ENCODE assay signal across 9 cellular contexts in genomic region chr1:63321788-63322247, GRCh38. TPM values are rescaled to one million over a fixed set of nuclear protein-coding genes. Genes with fewer than 3 reads are reported as not detected.
A peak's percentile ranks its signal among the peaks of the same experiment; 100 is the strongest.
DNase-seq lines count a peak whose midpoint lies in the region; ATAC-seq, FAIRE-seq and TF ChIP-seq lines count a peak whose summit lies in the region.
"Had no signal": no experiment of that assay in that cellular context is flagged by ENCODE, and none has a peak within 500 bp of the region (broad histone marks: within the 10 kb centered on the region; RNA-seq: fewer than 3 reads in every experiment).

No MANE protein-coding gene starts in this region.

- H3K27me3 Mint-ChIP-seq in activated CD4-positive, alpha-beta memory T cell treated with anti-CD3 and anti-CD28 coated beads for 36 hours = peaks cover 70% of the 10 kb centered on the region

- FAIRE-seq in keratinocyte (lab: Jason Lieb, UNC) = no peak

- CTCF ChIA-PET in activated CD4-positive, alpha-beta memory T cell treated with anti-CD3 and anti-CD28 coated beads for 36 hours (lab: Charles Lee) = no interaction called here

- no peak overlapping the region for H3K9ac ChIP-seq in keratinocyte (ENCODE audit: control insufficient read depth, extremely low read depth, insufficient read depth, low read length)

- POLR2A ChIA-PET in activated CD4-positive, alpha-beta memory T cell treated with anti-CD3 and anti-CD28 coated beads for 36 hours (lab: Charles Lee) = no interaction called here

- intact Hi-C loops in cardiac septum (cut with DNase I) = loop anchor here (10.0 kb wide), 1 partner anchor 203 kb away; the partner anchor contains the start of genes EFCAB7 and ITGB3BP
- intact Hi-C loops in activated CD4-positive, alpha-beta memory T cell treated with anti-CD3 and anti-CD28 coated beads for 36 hours (cut with micrococcal nuclease) = loop anchor here (1.0 to 5.0 kb wide), 3 partner anchors 45 to 885 kb away; partner anchors contain the start of genes ALG6, EFCAB7, ITGB3BP and USP1

- peaks cover 37% of the 10 kb centered on the region for H3K4me1 Mint-ChIP-seq in activated CD4-positive, alpha-beta memory T cell treated with anti-CD3 and anti-CD28 coated beads for 36 hours (ENCODE audit: low read depth)

- H3K9me3 Mint-ChIP-seq in activated CD4-positive, alpha-beta memory T cell treated with anti-CD3 and anti-CD28 coated beads for 36 hours = peaks cover 6% of the 10 kb centered on the region

- peaks cover 25% of the 10 kb centered on the region for H3K36me3 Mint-ChIP-seq in activated CD4-positive, alpha-beta memory T cell treated with anti-CD3 and anti-CD28 coated beads for 36 hours

- H2AFZ ChIP-seq in keratinocyte (ENCODE audit: control insufficient read depth, low read length) = no peak overlapping the region

- peak overlapping the region; percentile 53 for H3K27ac Mint-ChIP-seq in activated CD4-positive, alpha-beta memory T cell treated with anti-CD3 and anti-CD28 coated beads for 36 hours

- 8 to 9% methylated on average over 18 of the region's 18 CpGs for WGBS in tibial nerve, 2 donors

- H3K9me1 ChIP-seq in keratinocyte (ENCODE audit: control insufficient read depth, extremely low read depth, insufficient read depth, low read length) = no peaks in the 10 kb centered on the region

- dilution Hi-C loops in keratinocyte (cut with MboI; ENCODE audit: extremely low pct_ligation_motif_present, low sequenced_read_pairs) = no loop called here

- H3K4me2 ChIP-seq in keratinocyte (ENCODE audit: control insufficient read depth, extremely low read depth, insufficient read depth, low read depth, low read length) = peak overlapping the region; percentile 76

- TF ChIP-seq EP300 in tibial nerve (IDR thresholded peaks at IDR 0.05) = no peak

- H3K36me3 ChIP-seq in right atrium auricular region = no peaks in the 10 kb centered on the region
- no peaks in the 10 kb centered on the region for H3K36me3 ChIP-seq in keratinocyte (ENCODE audit: control insufficient read depth in 2 of 2, extremely low read depth in 1 of 2, insufficient read depth in 2 of 2, low read length in 2 of 2)
- peaks cover 0 to 3% (median 0%) of the 10 kb centered on the region in 3 donors for H3K36me3 ChIP-seq in tibial nerve

- H3K4me1 ChIP-seq in right atrium auricular region (peaks cover 0 to 59% of the 10 kb centered on the region in 2 donors), keratinocyte (ENCODE audit: control insufficient read depth, extremely low read depth, insufficient read depth, low read length) (peaks cover 6% of the 10 kb centered on the region), tibial nerve (peaks cover 0 to 65% (median 11%) of the 10 kb centered on the region in 4 donors)

- peak overlapping the region in 1 of 2 donors; percentile 14 for H3K27ac ChIP-seq in right atrium auricular region
- H3K27ac ChIP-seq in keratinocyte (ENCODE audit: control insufficient read depth, insufficient read depth, low read length) = no peak overlapping the region
- peak overlapping the region; percentile 93 to 99 (median 96) for H3K27ac ChIP-seq in tibial nerve

- H3K79me2 ChIP-seq in keratinocyte (ENCODE audit: control insufficient read depth, insufficient read depth, low read length) = no peaks in the 10 kb centered on the region

- H4K20me1 ChIP-seq in keratinocyte (ENCODE audit: control insufficient read depth, extremely low read depth, insufficient read depth, low read length) = no peaks in the 10 kb centered on the region

- TF ChIP-seq CTCF in right atrium auricular region (IDR thresholded peaks at IDR 0.05) = no peak
- no peak for TF ChIP-seq CTCF in keratinocyte (optimal IDR thresholded peaks at IDR 0.05 in 1 of 3, IDR thresholded peaks at IDR 0.05 in 1 of 3, conservative IDR thresholded peaks at IDR 0.05 in 1 of 3; ENCODE audit: extremely low read depth in 1 of 3, insufficient read depth in 2 of 3, low read length in 3 of 3)
- no peak for TF ChIP-seq CTCF in tibial nerve (IDR thresholded peaks at IDR 0.05)

- H3K4me3 ChIP-seq in right atrium auricular region (peak overlapping the region; percentile 29 to 54), keratinocyte (ENCODE audit: control insufficient read depth in 2 of 3, extremely low read depth in 1 of 3, insufficient read depth in 2 of 3, low read depth in 1 of 3, low read length in 3 of 3) (peak overlapping the region; percentile 34 to 54 (median 43)), tibial nerve (peak overlapping the region; percentile 50 to 69 (median 55))

- H3K9me3 ChIP-seq in right atrium auricular region (no peaks in the 10 kb centered on the region), keratinocyte (ENCODE audit: control insufficient read depth, low read depth, low read length) (peaks cover 4% of the 10 kb centered on the region), tibial nerve (no peaks in the 10 kb centered on the region)

- H3K4me3 Mint-ChIP-seq in activated CD4-positive, alpha-beta memory T cell treated with anti-CD3 and anti-CD28 coated beads for 36 hours = peak overlapping the region; percentile 74

- ATAC-seq in GM19035 (IDR thresholded peaks at IDR 0.05; ENCODE audit: unreplicated experiment) = no peak

- TF ChIP-seq POLR2A in tibial nerve (IDR thresholded peaks at IDR 0.05) = no peak

- DNase-seq in right atrium auricular region (ENCODE audit: low spot score) (no peak), cardiac septum (ENCODE audit: low spot score) (no peak), keratinocyte (ENCODE audit: low read depth, low spot score) (no peak), tibial nerve (ENCODE audit: low spot score in 2 of 2) (no peak), NCI-H1436 treated with DMSO at 0.1 percent for 48 hours (lab: John Stamatoyannopoulos, UW) (no peak), SIG-M5 (lab: John Stamatoyannopoulos, UW) (no peak)
- DNase-seq in activated CD4-positive, alpha-beta memory T cell treated with anti-CD3 and anti-CD28 coated beads for 36 hours = no peak

- H3K27me3 ChIP-seq in right atrium auricular region = peaks cover 81 to 89% of the 10 kb centered on the region in 2 donors
- peaks cover 91% of the 10 kb centered on the region for H3K27me3 ChIP-seq in keratinocyte (ENCODE audit: control insufficient read depth, extremely low read depth, insufficient read depth, low read length)
- peaks cover 6 to 96% of the 10 kb centered on the region in 2 donors for H3K27me3 ChIP-seq in tibial nerve

RNA-seq across cellular contexts. Expression of gene FOXD3, which starts 0.5 kb away (rescaled TPM):
- 1 to 10 TPM in 1 of 2 donors, under 1 TPM in 1; 0.48 to 1.1 TPM for total RNA-seq in right atrium auricular region
- total RNA-seq in cardiac septum = 0.30 TPM
- not detected for total RNA-seq in activated CD4-positive, alpha-beta memory T cell treated with anti-CD3 and anti-CD28 coated beads for 36 hours
- polyA plus RNA-seq in keratinocyte = not detected in 3 replicates
- polyA plus RNA-seq in keratinocyte (2011; ENCODE audit: low read depth) = not detected
- not detected in 2 replicates for polyA plus RNA-seq in keratinocyte (2011; cell fraction: cytosol; rRNA removed)
- not detected in 2 replicates for polyA plus RNA-seq in keratinocyte (2011; cell fraction: nucleus; rRNA removed)
- not detected in 2 replicates for polyA plus RNA-seq in keratinocyte (2012; ENCODE audit: low replicate concordance)
- polyA minus RNA-seq in keratinocyte = not detected in 3 replicates
- polyA minus RNA-seq in keratinocyte (2011; cell fraction: cytosol; rRNA and poly(A)+ RNA removed) = not detected
- polyA minus RNA-seq in keratinocyte (2011; cell fraction: nucleus; rRNA and poly(A)+ RNA removed) = not detected in 2 replicates
- 10 to 100 TPM; 15.9 to 37.6 (median 25.6) TPM for total RNA-seq in tibial nerve
- total RNA-seq: dermis microvascular lymphatic vessel endothelial cell had no signal

RNA-seq across cellular contexts. Expression of gene ALG6, which starts 45.6 kb away (rescaled TPM):
- 1 to 10 TPM; 4.1 to 4.7 TPM for total RNA-seq in right atrium auricular region
- 3.4 TPM for total RNA-seq in cardiac septum
- total RNA-seq in activated CD4-positive, alpha-beta memory T cell treated with anti-CD3 and anti-CD28 coated beads for 36 hours = 10 to 100 TPM; 16.0 to 18.8 TPM
- polyA plus RNA-seq in keratinocyte = 8.7 to 20.5 TPM (median 11.8 TPM) in 3 replicates
- polyA plus RNA-seq in keratinocyte (2011; ENCODE audit: low read depth) = 5.8 TPM
- 4.4 and 8.3 TPM in 2 replicates for polyA plus RNA-seq in keratinocyte (2011; cell fraction: cytosol; rRNA removed)
- 14.1 and 23.1 TPM in 2 replicates for polyA plus RNA-seq in keratinocyte (2011; cell fraction: nucleus; rRNA removed)
- polyA plus RNA-seq in keratinocyte (2012; ENCODE audit: low replicate concordance) = 6.2 and 8.7 TPM in 2 replicates
- 0.85 to 13.5 TPM (median 6.5 TPM) in 3 replicates for polyA minus RNA-seq in keratinocyte
- polyA minus RNA-seq in keratinocyte (2011; cell fraction: cytosol; rRNA and poly(A)+ RNA removed) = 2.5 TPM
- 10.9 and 14.5 TPM in 2 replicates for polyA minus RNA-seq in keratinocyte (2011; cell fraction: nucleus; rRNA and poly(A)+ RNA removed)
- 10 to 100 TPM in 3 of 4 donors, 1 to 10 TPM in 1; 6.6 to 16.8 (median 13.5) TPM for total RNA-seq in tibial nerve

Comparison
In these comparisons a context has a peak if more than half of its experiments do, and no peak if none do; other contexts are left out.
1. RNA of gene FOXD3, which starts 0.5 kb away (total RNA-seq): 15.9 to 37.6 TPM in tibial nerve; 0.48 to 1.1 TPM in right atrium auricular region, 0.30 TPM in cardiac septum (single experiment) and not detected in activated CD4-positive, alpha-beta memory T cell treated with anti-CD3 and anti-CD28 coated beads for 36 hours; every median in the first group is over 4 times any median in the second.
2. Peak in every context shown above with its lines, with median percentiles within 50 percentile points of each other: H3K4me3 ChIP-seq.